Comparison of ENCODE assay signal across 1 cellular context in genomic region chr6:43817192-43817591, GRCh38.
A peak's percentile ranks its signal among the peaks of the same experiment; 100 is the strongest.
TF ChIP-seq lines count a peak whose summit lies in the region.

No MANE protein-coding gene starts in this region.

TF ChIP-seq in K562, 482 proteins besides CTCF, POLR2A, EP300 and RAD21 (continued from another document and continues in another):
- TF ChIP-seq MGA (IDR thresholded peaks at IDR 0.05) (no peak), PKNOX1 (IDR thresholded peaks at IDR 0.05) (no peak), RBM17 (IDR thresholded peaks at IDR 0.05; ENCODE audit: borderline replicate concordance, low read depth, low read length) (no peak), SRF (CRISPR knock-in tag; IDR thresholded peaks at IDR 0.05) (no peak; a peak in 1 of 4 replicates), GTF2E2 (tag; IDR thresholded peaks at IDR 0.05) (no peak), HDAC1 (IDR thresholded peaks at IDR 0.05) (no peak), MLLT1 (IDR thresholded peaks at IDR 0.05) (0 out of 4 replicates have a peak, but pooled peaks of 1 of the 2 experiments have one; percentile 12), CREBBP (IDR thresholded peaks at IDR 0.05; ENCODE audit: low read depth, low read length) (no peak), CBX1 (IDR thresholded peaks at IDR 0.05; ENCODE audit: low read depth) (no peak), CC2D1A (IDR thresholded peaks at IDR 0.05) (no peak), CREB1 (IDR thresholded peaks at IDR 0.05) (no peak), CREB1 (CRISPR knock-in tag; IDR thresholded peaks at IDR 0.05) (peak; percentile 57; the same call in 1 of the 2 replicates), MYBL2 (IDR thresholded peaks at IDR 0.05; ENCODE audit: low read depth) (no peak), MYBL2 (CRISPR knock-in tag; IDR thresholded peaks at IDR 0.05; ENCODE audit: borderline replicate concordance) (no peak), GTF2F1 (IDR thresholded peaks at IDR 0.05; ENCODE audit: low read depth, low read length) (no peak), SMARCA4 (IDR thresholded peaks at IDR 0.05) (0 out of 2 replicates have a peak, but pooled peaks have one; percentile 15), TCFL5 (CRISPR knock-in tag; conservative IDR thresholded peaks at IDR 0.05) (no peak), MITF (IDR thresholded peaks at IDR 0.05) (no peak), PYGO2 (tag; IDR thresholded peaks at IDR 0.05) (no peak), FOSL1 (tag; conservative IDR thresholded peaks at IDR 0.05) (peak; percentile 42; the same call in 1 of the 2 replicates), ZNF184 (CRISPR knock-in tag; IDR thresholded peaks at IDR 0.05) (no peak), KDM4B (IDR thresholded peaks at IDR 0.05; ENCODE audit: borderline replicate concordance in 2 of 2, low read depth in 1 of 2) (no peak), RNF2 (IDR thresholded peaks at IDR 0.05) (no peak), NR2F6 (CRISPR knock-in tag; IDR thresholded peaks at IDR 0.05) (no peak), BRD9 (IDR thresholded peaks at IDR 0.05; ENCODE audit: low read depth, partially characterized antibody) (no peak), MEF2A (IDR thresholded peaks at IDR 0.05; ENCODE audit: control insufficient read depth, low read depth, low read length) (no peak), ZNF740 (CRISPR knock-in tag; IDR thresholded peaks at IDR 0.05) (no peak), ZNF740 (tag; IDR thresholded peaks at IDR 0.05) (no peak), ZNF76 (CRISPR knock-in tag; IDR thresholded peaks at IDR 0.05; ENCODE audit: borderline replicate concordance) (no peak), MAFF (IDR thresholded peaks at IDR 0.05; ENCODE audit: low read length) (0 out of 2 replicates have a peak, but pooled peaks have one; percentile 15), ZFP36 (IDR thresholded peaks at IDR 0.05; ENCODE audit: low read depth, low read length, partially characterized antibody) (no peak), ZNF507 (tag; conservative IDR thresholded peaks at IDR 0.05) (no peak), ZNF512 (tag; IDR thresholded peaks at IDR 0.05) (no peak), BRCA1 (IDR thresholded peaks at IDR 0.05) (no peak), BRCA1 (CRISPR knock-in tag; IDR thresholded peaks at IDR 0.05) (no peak), ERF (CRISPR knock-in tag; IDR thresholded peaks at IDR 0.05) (no peak), ZNF140 (CRISPR knock-in tag; IDR thresholded peaks at IDR 0.05) (no peak), ZKSCAN1 (IDR thresholded peaks at IDR 0.05; ENCODE audit: low read depth, low read length) (no peak), KDM2B (CRISPR knock-in tag; IDR thresholded peaks at IDR 0.05) (no peak), THRA (IDR thresholded peaks at IDR 0.05) (no peak), TAF7 (tag; IDR thresholded peaks at IDR 0.05) (no peak), ZBTB17 (CRISPR knock-in tag; IDR thresholded peaks at IDR 0.05) (no peak), PCBP1 (IDR thresholded peaks at IDR 0.05; ENCODE audit: low read depth, low read length, poor library complexity, severe bottlenecking) (no peak), ZNF766 (CRISPR knock-in tag; conservative IDR thresholded peaks at IDR 0.05) (no peak), NFE2 (IDR thresholded peaks at IDR 0.05; ENCODE audit: low read depth) (peak; percentile 84), ZSCAN32 (CRISPR knock-in tag; IDR thresholded peaks at IDR 0.05) (no peak), ZNF707 (CRISPR knock-in tag; conservative IDR thresholded peaks at IDR 0.05) (no peak), ZNF449 (CRISPR knock-in tag; IDR thresholded peaks at IDR 0.05) (no peak), C11orf30 (IDR thresholded peaks at IDR 0.05; ENCODE audit: low read depth) (peak; percentile 74), GABPB1 (CRISPR knock-in tag; IDR thresholded peaks at IDR 0.05) (no peak), ZNF644 (tag; IDR thresholded peaks at IDR 0.05; ENCODE audit: low read depth) (no peak)
